ENCODE assay signal across 15 cellular contexts in the genomic region with DNA sequence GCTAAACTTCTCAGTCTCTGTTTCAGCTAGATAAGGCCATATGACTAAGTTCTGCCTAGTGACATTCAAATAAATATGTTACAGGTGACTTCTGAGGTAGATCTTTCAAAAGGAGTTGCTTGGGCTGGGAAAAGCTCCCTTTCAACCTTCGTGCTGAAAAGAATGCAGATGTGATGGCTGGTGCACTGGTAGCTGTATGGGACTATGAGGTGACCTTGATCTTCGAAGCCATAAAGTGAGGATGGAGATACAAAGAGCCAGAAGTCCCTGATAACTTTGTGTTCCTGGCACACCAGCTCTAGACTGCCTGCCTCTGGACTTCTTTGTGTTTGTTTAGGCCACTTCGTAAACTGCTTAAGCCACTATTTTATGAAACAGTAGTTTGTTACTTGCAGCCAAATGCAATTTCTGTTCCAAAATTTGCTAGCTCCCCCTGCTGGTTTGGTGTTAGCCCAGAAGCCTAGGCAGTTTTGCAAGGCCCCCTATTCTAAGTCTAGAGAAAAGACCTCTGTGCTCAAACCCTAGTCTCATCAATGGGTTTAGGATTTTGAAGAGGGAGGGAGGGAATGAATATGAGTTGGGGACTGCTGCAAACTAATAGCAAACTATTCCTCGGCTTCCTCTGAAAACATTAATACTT. TPM values are rescaled to one million over a fixed set of nuclear protein-coding genes. Genes with fewer than 3 reads are reported as not detected.
DNase-seq lines count a peak whose midpoint lies in the region; ATAC-seq and TF ChIP-seq lines count a peak whose summit lies in the region.
"Had no signal": no experiment of that assay in that cellular context is flagged by ENCODE, and none has a peak within 500 bp of the region (broad histone marks: within the 10 kb centered on the region; RNA-seq: fewer than 3 reads in every experiment).

No MANE protein-coding gene starts in this region.

- H3K36me3 Mint-ChIP-seq in Calu3 (ENCODE audit: insufficient read depth, unreplicated experiment) = no peaks in the 10 kb centered on the region
- H3K36me3 Mint-ChIP-seq in natural killer cell treated with Interleukin-12 subunit alpha and Interleukin-12 subunit beta and Interleukin-15 and Interleukin-18, amount 100 ng/mL, for 72 hours = no peaks in the 10 kb centered on the region
- H3K36me3 Mint-ChIP-seq: stimulated activated naive B cell treated with anti-CD40 and anti-IgM and Interleukin-4, amounts not matched to agents 10 μg/mL and 1 μg/mL and 100 μg/mL, for 72 hours had no signal

- no peaks in the 10 kb centered on the region for H3K9me3 Mint-ChIP-seq in Calu3 (ENCODE audit: low read depth, unreplicated experiment)
- no peaks in the 10 kb centered on the region for H3K9me3 Mint-ChIP-seq in natural killer cell treated with Interleukin-12 subunit alpha and Interleukin-12 subunit beta and Interleukin-15 and Interleukin-18, amount 100 ng/mL, for 72 hours

- TF ChIP-seq CTCF in Calu3 (IDR thresholded peaks at IDR 0.05; ENCODE audit: unreplicated experiment) = peak; percentile 51
- TF ChIP-seq CTCF in GM20000 (IDR thresholded peaks at IDR 0.05; ENCODE audit: extremely low read depth, missing control alignments) = peak; percentile 18
- peak; percentile 39 for TF ChIP-seq CTCF in fibroblast of villous mesenchyme (IDR thresholded peaks at IDR 0.05; ENCODE audit: insufficient read depth, low read depth, low read length)
- no peak for TF ChIP-seq CTCF in ascending aorta (IDR thresholded peaks at IDR 0.05)

- peaks cover 0 to 13% of the 10 kb centered on the region in 2 donors for H3K4me1 ChIP-seq in ascending aorta

- CTCF ChIA-PET in Calu3 (lab: Charles Lee) = interaction anchor here (0.5 to 1.7 kb wide), 3 partner anchors 23 to 666 kb away, joined by 4 to 6 read pairs (median 4); a partner anchor contains a TSS

- intact Hi-C loops in Calu3 (cut with micrococcal nuclease; ENCODE audit: unreplicated experiment) (no loop called here), ascending aorta (cut with DNase I) (loop anchor here (5.0 to 10.0 kb wide), 2 partner anchors 34 to 1092 kb away; a partner anchor contains a TSS)

- no peak for ATAC-seq in natural killer cell treated with Interleukin-12 subunit alpha and Interleukin-12 subunit beta and Interleukin-15 and Interleukin-18, amount 100 ng/mL, for 72 hours
- ATAC-seq: activated T-helper 17 cell treated with anti-CD3 and anti-CD28 coated beads, Interleukin-2, amount 50 U/mL, for 72 hours; stimulated activated naive B cell treated with anti-CD40 and anti-IgM and Interleukin-4, amounts not matched to agents 10 μg/mL and 1 μg/mL and 100 μg/mL, for 72 hours had no signal

- no TSS peak for BruUV-seq in Calu3 (replicated peaks; lab: Mats Ljungman, UMichigan)

- no peaks in the 10 kb centered on the region for H3K36me3 ChIP-seq in ascending aorta
- H3K36me3 ChIP-seq: neutrophil had no signal

- peak; percentile 33 for DNase-seq in Calu3
- DNase-seq in GM20000 (ENCODE audit: low spot score) = no peak
- DNase-seq in SK-MEL-5 (ENCODE audit: low read depth, low spot score) = peak; percentile 39
- no peak for DNase-seq in fibroblast of villous mesenchyme (ENCODE audit: low read depth)
- DNase-seq in NCI-H1436 (lab: John Stamatoyannopoulos, UW) = no peak
- DNase-seq in ascending aorta (ENCODE audit: low spot score in 2 of 2) = no peak
- no peak for DNase-seq in natural killer cell treated with Interleukin-12 subunit alpha and Interleukin-12 subunit beta and Interleukin-15 and Interleukin-18, amount 100 ng/mL, for 72 hours (ENCODE audit: low spot score)
- DNase-seq: activated CD4-positive, CD25-positive, alpha-beta regulatory T cell; cerebellar nuclear complex; GOT3; NCI-H2171 treated with DMSO at 0.1 percent for 48 hours; Right ventricle myocardium superior; stimulated activated naive B cell treated with anti-CD40 and anti-IgM and Interleukin-4, amounts not matched to agents 10 μg/mL and 1 μg/mL and 100 μg/mL, for 72 hours had no signal

- H3K9me3 ChIP-seq in ascending aorta = peaks cover 0 to 5% of the 10 kb centered on the region in 2 donors
- H3K9me3 ChIP-seq: neutrophil had no signal

- no peaks in the 10 kb centered on the region for H3K27me3 ChIP-seq in ascending aorta

- no peak overlapping the region for H3K4me3 ChIP-seq in fibroblast of villous mesenchyme (ENCODE audit: low read depth, low read length)
- H3K4me3 ChIP-seq in ascending aorta = no peak overlapping the region

- in situ Hi-C loops in SK-MEL-5 (cut with HindIII; ENCODE audit: low pct_unique_long_range_greater_than_20kb, low sequenced_read_pairs) = no loop called here

- H3K27me3 Mint-ChIP-seq in Calu3 (ENCODE audit: unreplicated experiment) = peaks cover 53% of the 10 kb centered on the region
- H3K27me3 Mint-ChIP-seq in natural killer cell treated with Interleukin-12 subunit alpha and Interleukin-12 subunit beta and Interleukin-15 and Interleukin-18, amount 100 ng/mL, for 72 hours = peaks cover 14 to 22% of the 10 kb centered on the region in 2 donors

- no peaks in the 10 kb centered on the region for H3K4me1 Mint-ChIP-seq in Calu3 (ENCODE audit: low read depth, unreplicated experiment)
- H3K4me1 Mint-ChIP-seq in natural killer cell treated with Interleukin-12 subunit alpha and Interleukin-12 subunit beta and Interleukin-15 and Interleukin-18, amount 100 ng/mL, for 72 hours (ENCODE audit: low read depth in 2 of 2) = no peaks in the 10 kb centered on the region
- H3K4me1 Mint-ChIP-seq: activated T-helper 17 cell treated with anti-CD3 and anti-CD28 coated beads, Interleukin-2, amount 50 U/mL, for 72 hours; stimulated activated naive B cell treated with anti-CD40 and anti-IgM and Interleukin-4, amounts not matched to agents 10 μg/mL and 1 μg/mL and 100 μg/mL, for 72 hours had no signal

- H3K27ac ChIP-seq in ascending aorta = no peak overlapping the region
- H3K27ac ChIP-seq: neutrophil had no signal

- H3K4me3 Mint-ChIP-seq in Calu3 (ENCODE audit: low read depth, unreplicated experiment) = no peak overlapping the region
- H3K4me3 Mint-ChIP-seq in natural killer cell treated with Interleukin-12 subunit alpha and Interleukin-12 subunit beta and Interleukin-15 and Interleukin-18, amount 100 ng/mL, for 72 hours = no peak overlapping the region
- H3K4me3 Mint-ChIP-seq: activated T-helper 17 cell treated with anti-CD3 and anti-CD28 coated beads, Interleukin-2, amount 50 U/mL, for 72 hours; stimulated activated naive B cell treated with anti-CD40 and anti-IgM and Interleukin-4, amounts not matched to agents 10 μg/mL and 1 μg/mL and 100 μg/mL, for 72 hours had no signal

- no peak overlapping the region for H3K27ac Mint-ChIP-seq in Calu3 (ENCODE audit: unreplicated experiment)
- no peak overlapping the region for H3K27ac Mint-ChIP-seq in natural killer cell treated with Interleukin-12 subunit alpha and Interleukin-12 subunit beta and Interleukin-15 and Interleukin-18, amount 100 ng/mL, for 72 hours
- H3K27ac Mint-ChIP-seq: activated T-helper 17 cell treated with anti-CD3 and anti-CD28 coated beads, Interleukin-2, amount 50 U/mL, for 72 hours; stimulated activated naive B cell treated with anti-CD40 and anti-IgM and Interleukin-4, amounts not matched to agents 10 μg/mL and 1 μg/mL and 100 μg/mL, for 72 hours had no signal

RNA-seq across cellular contexts. Expression of a gene that starts 23.3 kb away (rescaled TPM):
- 19.7 and 21.1 TPM in 2 replicates for total RNA-seq in Calu3 (2022)
- total RNA-seq in SK-MEL-5 (2014; rRNA removed; shearing (Covaris generic)) = 11.2 and 15.6 TPM in 2 replicates
- polyA plus RNA-seq in SK-MEL-5 (2015; cell fraction: cytosol; rRNA removed) = 5.1 and 8.8 TPM in 2 replicates
- 7.0 and 7.3 TPM in 2 replicates for polyA plus RNA-seq in SK-MEL-5 (2015; cell fraction: nucleus; rRNA removed)
- 10.3 and 13.4 TPM in 2 replicates for total RNA-seq in fibroblast of villous mesenchyme
- 6.2 TPM for total RNA-seq in ascending aorta
- 10 to 100 TPM; 13.1 to 22.6 TPM for total RNA-seq in natural killer cell treated with Interleukin-12 subunit alpha and Interleukin-12 subunit beta and Interleukin-15 and Interleukin-18, amount 100 ng/mL, for 72 hours

Comparison
In these comparisons a context has a peak if more than half of its experiments do, and no peak if none do; other contexts are left out.
1. DNase-seq: peak in Calu3 (single experiment) and SK-MEL-5 (single experiment); none in GM20000 (single experiment), fibroblast of villous mesenchyme (single experiment), NCI-H1436 (single experiment), ascending aorta (0 of 2) and natural killer cell treated with Interleukin-12 subunit alpha and Interleukin-12 subunit beta and Interleukin-15 and Interleukin-18, amount 100 ng/mL, for 72 hours (single experiment).
2. CTCF ChIP-seq: peak in Calu3 (single experiment), GM20000 (single experiment) and fibroblast of villous mesenchyme (single experiment); none in ascending aorta (0 of 3).